9 cellular contexts compared by ENCODE assay signal in genomic region chr5:134438641-134439621, GRCh38. TPM values are rescaled to one million over a fixed set of nuclear protein-coding genes. Genes with fewer than 3 reads are reported as not detected.
A peak's percentile ranks its signal among the peaks of the same experiment; 100 is the strongest.
DNase-seq lines count a peak whose midpoint lies in the region; ATAC-seq and FAIRE-seq lines count a peak whose summit lies in the region.
"Had no signal": no experiment of that assay in that cellular context is flagged by ENCODE, and none has a peak within 500 bp of the region (broad histone marks: within the 10 kb centered on the region; RNA-seq: fewer than 3 reads in every experiment).

No MANE protein-coding gene starts in this region.

- H3K27ac ChIP-seq in stomach smooth muscle (ENCODE audit: low read length): peak overlapping the region; percentile 53

- H3K4me3 ChIP-seq in stomach smooth muscle (ENCODE audit: low read length in 2 of 2): peak overlapping the region in 1 of 2 donors; percentile 49

- H3K4me1 Mint-ChIP-seq in immature natural killer cell: peaks cover 15 to 18% of the 10 kb centered on the region in 2 donors
- peaks cover 15% of the 10 kb centered on the region for H3K4me1 Mint-ChIP-seq in activated naive CD4-positive, alpha-beta T cell treated with anti-CD3 and anti-CD28 coated beads, Interleukin-2, amount 10 ng/mL, durations not matched to agents 7 days and 5 days

- H3K4me1 ChIP-seq in stomach smooth muscle (ENCODE audit: control insufficient read depth, insufficient read depth, low read length): peaks cover 33% of the 10 kb centered on the region

- H3K36me3 Mint-ChIP-seq in immature natural killer cell: no peaks in the 10 kb centered on the region
- no peaks in the 10 kb centered on the region for H3K36me3 Mint-ChIP-seq in activated naive CD4-positive, alpha-beta T cell treated with anti-CD3 and anti-CD28 coated beads, Interleukin-2, amount 10 ng/mL, durations not matched to agents 7 days and 5 days
- H3K36me3 Mint-ChIP-seq in activated naive CD4-positive, alpha-beta T cell treated with anti-CD3 and anti-CD28 coated beads, Interleukin-2, amount 50 U/mL, for 72 hours: no peaks in the 10 kb centered on the region

- peak; percentile 40 for FAIRE-seq in HTR-8/SVneo (lab: Jason Lieb, UNC)
- FAIRE-seq: islet of Langerhans had no signal

- ATAC-seq in GM19395 (IDR thresholded peaks at IDR 0.05; ENCODE audit: unreplicated experiment): no peak
- ATAC-seq in activated CD4-positive, CD25-positive, alpha-beta regulatory T cell treated with anti-CD3 and anti-CD28 coated beads, Interleukin-2, amount 50 U/mL, for 24 hours: no peak
- ATAC-seq in activated naive CD4-positive, alpha-beta T cell treated with anti-CD3 and anti-CD28 coated beads, Interleukin-2, amount 50 U/mL, for 72 hours: no peak

- no peaks in the 10 kb centered on the region for H3K9me3 ChIP-seq in stomach smooth muscle (ENCODE audit: control insufficient read depth in 2 of 2, low read length in 2 of 2)

- H3K9me3 Mint-ChIP-seq in immature natural killer cell: no peaks in the 10 kb centered on the region
- no peaks in the 10 kb centered on the region for H3K9me3 Mint-ChIP-seq in activated naive CD4-positive, alpha-beta T cell treated with anti-CD3 and anti-CD28 coated beads, Interleukin-2, amount 10 ng/mL, durations not matched to agents 7 days and 5 days
- no peaks in the 10 kb centered on the region for H3K9me3 Mint-ChIP-seq in activated naive CD4-positive, alpha-beta T cell treated with anti-CD3 and anti-CD28 coated beads, Interleukin-2, amount 50 U/mL, for 72 hours

- H3K27me3 ChIP-seq in stomach smooth muscle (ENCODE audit: control insufficient read depth in 1 of 2, insufficient read depth in 2 of 2, low read length in 2 of 2): no peaks in the 10 kb centered on the region

- CTCF ChIA-PET in activated naive CD4-positive, alpha-beta T cell treated with anti-CD3 and anti-CD28 coated beads, Interleukin-2, amount 10 ng/mL, durations not matched to agents 7 days and 5 days (lab: Charles Lee): no interaction called here

- H3K27ac Mint-ChIP-seq in immature natural killer cell: peak overlapping the region in 4 of 6 donors; percentile 49 to 88 (median 68)
- no peak overlapping the region for H3K27ac Mint-ChIP-seq in activated naive CD4-positive, alpha-beta T cell treated with anti-CD3 and anti-CD28 coated beads, Interleukin-2, amount 10 ng/mL, durations not matched to agents 7 days and 5 days
- H3K27ac Mint-ChIP-seq in activated naive CD4-positive, alpha-beta T cell treated with anti-CD3 and anti-CD28 coated beads, Interleukin-2, amount 50 U/mL, for 72 hours: no peak overlapping the region

- peaks cover 0 to 2% (median 1%) of the 10 kb centered on the region in 3 donors for H3K27me3 Mint-ChIP-seq in immature natural killer cell (ENCODE audit: low read depth in 3 of 3)
- H3K27me3 Mint-ChIP-seq in activated naive CD4-positive, alpha-beta T cell treated with anti-CD3 and anti-CD28 coated beads, Interleukin-2, amount 10 ng/mL, durations not matched to agents 7 days and 5 days: peaks cover 12% of the 10 kb centered on the region

- H3K9ac ChIP-seq in stomach smooth muscle (ENCODE audit: low read length in 2 of 2): no peak overlapping the region

- H3K4me3 Mint-ChIP-seq in immature natural killer cell: no peak overlapping the region
- no peak overlapping the region for H3K4me3 Mint-ChIP-seq in activated naive CD4-positive, alpha-beta T cell treated with anti-CD3 and anti-CD28 coated beads, Interleukin-2, amount 10 ng/mL, durations not matched to agents 7 days and 5 days

- no peaks in the 10 kb centered on the region for H3K36me3 ChIP-seq in stomach smooth muscle (ENCODE audit: control insufficient read depth in 2 of 2, insufficient read depth in 2 of 2, low read length in 2 of 2)

- DNase-seq in HTR-8/SVneo (ENCODE audit: insufficient read length, low spot score) (peak; percentile 49), amniotic epithelial cell (ENCODE audit: low read depth) (peak; percentile 91), immature natural killer cell (no peak)
- DNase-seq in activated naive CD4-positive, alpha-beta T cell treated with anti-CD3 and anti-CD28 coated beads, Interleukin-2, amount 10 ng/mL, durations not matched to agents 7 days and 5 days: no peak
- DNase-seq in activated naive CD4-positive, alpha-beta T cell treated with anti-CD3 and anti-CD28 coated beads, Interleukin-2, amount 50 U/mL, for 72 hours (ENCODE audit: low spot score in 2 of 2): no peak

RNA-seq across cellular contexts. Expression of gene CDKN2AIPNL, which starts 27.2 kb away (rescaled TPM):
- polyA plus RNA-seq in immature natural killer cell: 10 to 100 TPM; 23.3 to 37.6 (median 30.0) TPM
- 10 to 100 TPM in 1 of 2 donors, 1 to 10 TPM in 1; 6.0 to 37.7 TPM for total RNA-seq in activated naive CD4-positive, alpha-beta T cell treated with anti-CD3 and anti-CD28 coated beads, Interleukin-2, amount 50 U/mL, for 72 hours

Comparison
In these comparisons a context has a peak if more than half of its experiments do, and no peak if none do; other contexts are left out.
1. DNase-seq: peak in HTR-8/SVneo (single experiment) and amniotic epithelial cell (single experiment); none in immature natural killer cell (0 of 3), activated naive CD4-positive, alpha-beta T cell treated with anti-CD3 and anti-CD28 coated beads, Interleukin-2, amount 10 ng/mL, durations not matched to agents 7 days and 5 days (single experiment) and activated naive CD4-positive, alpha-beta T cell treated with anti-CD3 and anti-CD28 coated beads, Interleukin-2, amount 50 U/mL, for 72 hours (0 of 2).
2. H3K27ac Mint-ChIP-seq: peak in immature natural killer cell (4 of 6); none in activated naive CD4-positive, alpha-beta T cell treated with anti-CD3 and anti-CD28 coated beads, Interleukin-2, amount 10 ng/mL, durations not matched to agents 7 days and 5 days (single experiment) and activated naive CD4-positive, alpha-beta T cell treated with anti-CD3 and anti-CD28 coated beads, Interleukin-2, amount 50 U/mL, for 72 hours (0 of 2).